In genomic region chr22:32050678-32051515, GRCh38 we compare ENCODE assay signal across 8 cellular contexts. TPM values are rescaled to one million over a fixed set of nuclear protein-coding genes. Genes with fewer than 3 reads are reported as not detected.
A peak's percentile ranks its signal among the peaks of the same experiment; 100 is the strongest.
DNase-seq lines count a peak whose midpoint lies in the region; ATAC-seq and TF ChIP-seq lines count a peak whose summit lies in the region.

No MANE protein-coding gene starts in this region.

- no peak overlapping the region for H3K27ac ChIP-seq in CD8-positive, alpha-beta memory T cell (ENCODE audit: low read depth, low read length)
- peak overlapping the region; percentile 40 for H3K27ac ChIP-seq in vagina

- H3K27me3 ChIP-seq in CD8-positive, alpha-beta memory T cell (ENCODE audit: insufficient read depth, low read length, poor library complexity, severe bottlenecking) = no peaks in the 10 kb centered on the region
- H3K27me3 ChIP-seq in vagina = no peaks in the 10 kb centered on the region

- H3K9me3 ChIP-seq in CD8-positive, alpha-beta memory T cell (ENCODE audit: low read length) = no peaks in the 10 kb centered on the region
- H3K9me3 ChIP-seq in T-helper 17 cell (ENCODE audit: control insufficient read depth, low read length, poor library complexity, severe bottlenecking) (no peaks in the 10 kb centered on the region), vagina (no peaks in the 10 kb centered on the region)

- H3K27me3 Mint-ChIP-seq in CD8-positive, alpha-beta memory T cell = peaks cover 11 to 51% of the 10 kb centered on the region in 2 donors
- H3K27me3 Mint-ChIP-seq in T-helper 17 cell (peaks cover 41% of the 10 kb centered on the region), MCF 10A (ENCODE audit: insufficient read depth, unreplicated experiment) (peaks cover 3% of the 10 kb centered on the region)
- peaks cover 39 to 43% of the 10 kb centered on the region in 2 donors for H3K27me3 Mint-ChIP-seq in natural killer cell treated with Interleukin-12 subunit alpha and Interleukin-12 subunit beta and Interleukin-15 and Interleukin-18, amount 100 ng/mL, for 72 hours

- TSS peak; percentile 89 for BruUV-seq in MCF 10A (replicated peaks; lab: Mats Ljungman, UMichigan)

- peak in 4 of 5 donors; percentile 16 to 73 (median 32) for DNase-seq in CD8-positive, alpha-beta memory T cell
- DNase-seq in HPDE6-E6E7 (ENCODE audit: extremely low spot score) (peak; percentile 97), T-helper 17 cell (peak in 2 of 3 donors; percentile 30 to 33), MCF 10A (ENCODE audit: unreplicated experiment) (peak; percentile 97), vagina (ENCODE audit: extremely low spot score in 2 of 2) (no peak), NCI-H146 treated with DMSO at 0.1 percent for 48 hours (lab: John Stamatoyannopoulos, UW; ENCODE audit: unreplicated experiment) (no peak), NCI-H345 treated with DMSO at 0.1 percent for 48 hours (lab: John Stamatoyannopoulos, UW; ENCODE audit: unreplicated experiment) (no peak)
- no peak for DNase-seq in natural killer cell treated with Interleukin-12 subunit alpha and Interleukin-12 subunit beta and Interleukin-15 and Interleukin-18, amount 100 ng/mL, for 72 hours (ENCODE audit: low spot score)

- no peak for TF ChIP-seq POLR2A in vagina (IDR thresholded peaks at IDR 0.05)

- peak; percentile 95 for ATAC-seq in T-helper 17 cell
- ATAC-seq in natural killer cell treated with Interleukin-12 subunit alpha and Interleukin-12 subunit beta and Interleukin-15 and Interleukin-18, amount 100 ng/mL, for 72 hours = peak; percentile 80 to 91

- intact Hi-C loops in MCF 10A (cut with micrococcal nuclease) (loop anchor here (1.0 kb wide), 1 partner anchor 31 kb away; no protein-coding TSS in a partner anchor), vagina (cut with DNase I) (no loop called here)

- peaks cover 8 to 19% (median 14%) of the 10 kb centered on the region in 3 donors for H3K4me1 Mint-ChIP-seq in CD8-positive, alpha-beta memory T cell
- H3K4me1 Mint-ChIP-seq in T-helper 17 cell (peaks cover 17% of the 10 kb centered on the region), MCF 10A (ENCODE audit: insufficient read depth, unreplicated experiment) (peaks cover 16% of the 10 kb centered on the region)
- peaks cover 6 to 7% of the 10 kb centered on the region in 2 donors for H3K4me1 Mint-ChIP-seq in natural killer cell treated with Interleukin-12 subunit alpha and Interleukin-12 subunit beta and Interleukin-15 and Interleukin-18, amount 100 ng/mL, for 72 hours (ENCODE audit: low read depth in 2 of 2)

- H3K4me3 Mint-ChIP-seq in CD8-positive, alpha-beta memory T cell = no peak overlapping the region
- H3K4me3 Mint-ChIP-seq in T-helper 17 cell (no peak overlapping the region), MCF 10A (ENCODE audit: unreplicated experiment) (no peak overlapping the region)
- H3K4me3 Mint-ChIP-seq in natural killer cell treated with Interleukin-12 subunit alpha and Interleukin-12 subunit beta and Interleukin-15 and Interleukin-18, amount 100 ng/mL, for 72 hours = peak overlapping the region; percentile 20

- peaks cover 9% of the 10 kb centered on the region for H3K4me1 ChIP-seq in CD8-positive, alpha-beta memory T cell (ENCODE audit: insufficient read depth, low read length)
- H3K4me1 ChIP-seq in vagina = peaks cover 14% of the 10 kb centered on the region

- no peak overlapping the region for H3K4me3 ChIP-seq in CD8-positive, alpha-beta memory T cell (ENCODE audit: low read length)
- H3K4me3 ChIP-seq in vagina = no peak overlapping the region

- POLR2A ChIA-PET in CD8-positive, alpha-beta memory T cell (lab: Charles Lee) = interaction anchor here (0.6 kb wide), 1 partner anchor 11 kb away, joined by 9 read pairs; no protein-coding TSS in a partner anchor
- POLR2A ChIA-PET in MCF 10A (lab: Yijun Ruan, JAX) = interaction anchor here (0.5 to 3.3 kb wide), 8 partner anchors 19 to 445 kb away, joined by 3 to 24 read pairs (median 3); no protein-coding TSS in a partner anchor

- no peak for TF ChIP-seq CTCF in MCF 10A (IDR thresholded peaks at IDR 0.05; ENCODE audit: unreplicated experiment)
- no peak for TF ChIP-seq CTCF in vagina (IDR thresholded peaks at IDR 0.05)

- H3K36me3 Mint-ChIP-seq in CD8-positive, alpha-beta memory T cell = peaks cover 0 to 6% (median 0%) of the 10 kb centered on the region in 3 donors
- peaks cover 6% of the 10 kb centered on the region for H3K36me3 Mint-ChIP-seq in T-helper 17 cell (ENCODE audit: low read depth)
- peaks cover 5% of the 10 kb centered on the region for H3K36me3 Mint-ChIP-seq in MCF 10A (ENCODE audit: insufficient read depth, unreplicated experiment)
- no peaks in the 10 kb centered on the region for H3K36me3 Mint-ChIP-seq in natural killer cell treated with Interleukin-12 subunit alpha and Interleukin-12 subunit beta and Interleukin-15 and Interleukin-18, amount 100 ng/mL, for 72 hours

- H3K27ac Mint-ChIP-seq in CD8-positive, alpha-beta memory T cell = peak overlapping the region in 3 of 8 donors; percentile 31 to 65 (median 64)
- H3K27ac Mint-ChIP-seq in T-helper 17 cell = peak overlapping the region; percentile 84
- H3K27ac Mint-ChIP-seq in MCF 10A (ENCODE audit: low read depth, unreplicated experiment) = peak overlapping the region; percentile 77
- no peak overlapping the region for H3K27ac Mint-ChIP-seq in natural killer cell treated with Interleukin-12 subunit alpha and Interleukin-12 subunit beta and Interleukin-15 and Interleukin-18, amount 100 ng/mL, for 72 hours

- no peaks in the 10 kb centered on the region for H3K9me3 Mint-ChIP-seq in CD8-positive, alpha-beta memory T cell
- H3K9me3 Mint-ChIP-seq in MCF 10A (ENCODE audit: unreplicated experiment) = no peaks in the 10 kb centered on the region
- H3K9me3 Mint-ChIP-seq in natural killer cell treated with Interleukin-12 subunit alpha and Interleukin-12 subunit beta and Interleukin-15 and Interleukin-18, amount 100 ng/mL, for 72 hours = no peaks in the 10 kb centered on the region

- no peaks in the 10 kb centered on the region for H3K36me3 ChIP-seq in CD8-positive, alpha-beta memory T cell (ENCODE audit: insufficient read depth, low read length)
- no peaks in the 10 kb centered on the region for H3K36me3 ChIP-seq in vagina

- CTCF ChIA-PET in CD8-positive, alpha-beta memory T cell (lab: Charles Lee) = interaction anchor here (0.6 to 0.9 kb wide), 2 partner anchors 31 to 387 kb away, joined by 3 read pairs; no protein-coding TSS in a partner anchor
- CTCF ChIA-PET in MCF 10A (lab: Yijun Ruan, JAX) = interaction anchor here (0.6 to 2.0 kb wide), 5 partner anchors 25 to 74 kb away, joined by 3 to 12 read pairs (median 4); no protein-coding TSS in a partner anchor

RNA-seq across cellular contexts. Expression of gene SLC5A1, which starts 7.8 kb away (rescaled TPM):
- total RNA-seq in CD8-positive, alpha-beta memory T cell = not detected
- not detected for polyA plus RNA-seq in CD8-positive, alpha-beta memory T cell
- total RNA-seq in T-helper 17 cell = not detected
- not detected in 2 replicates for total RNA-seq in MCF 10A (2022)
- total RNA-seq in natural killer cell treated with Interleukin-12 subunit alpha and Interleukin-12 subunit beta and Interleukin-15 and Interleukin-18, amount 100 ng/mL, for 72 hours = not detected
- 5.6 TPM for total RNA-seq in vagina

Comparison
In these comparisons a context has a peak if more than half of its experiments do, and no peak if none do; other contexts are left out.
1. DNase-seq: peak in CD8-positive, alpha-beta memory T cell (4 of 5), HPDE6-E6E7 (single experiment), T-helper 17 cell (2 of 3) and MCF 10A (single experiment); none in natural killer cell treated with Interleukin-12 subunit alpha and Interleukin-12 subunit beta and Interleukin-15 and Interleukin-18, amount 100 ng/mL, for 72 hours (single experiment), vagina (0 of 2), NCI-H146 treated with DMSO at 0.1 percent for 48 hours (single experiment) and NCI-H345 treated with DMSO at 0.1 percent for 48 hours (single experiment).
2. H3K27ac Mint-ChIP-seq: peak in T-helper 17 cell (single experiment) and MCF 10A (single experiment); none in natural killer cell treated with Interleukin-12 subunit alpha and Interleukin-12 subunit beta and Interleukin-15 and Interleukin-18, amount 100 ng/mL, for 72 hours (0 of 2).